28 cellular contexts compared by ENCODE assay signal in genomic region chr3:57981483-57982087, GRCh38. TPM values are rescaled to one million over a fixed set of nuclear protein-coding genes. Genes with fewer than 3 reads are reported as not detected.
DNase-seq lines count a peak whose midpoint lies in the region; ATAC-seq, FAIRE-seq and TF ChIP-seq lines count a peak whose summit lies in the region.
"Had no signal": no experiment of that assay in that cellular context is flagged by ENCODE, and none has a peak within 500 bp of the region (broad histone marks: within the 10 kb centered on the region; RNA-seq: fewer than 3 reads in every experiment).

No MANE protein-coding gene starts in this region.

- H3K9me3 Mint-ChIP-seq in astrocyte (ENCODE audit: unreplicated experiment): no peaks in the 10 kb centered on the region
- no peaks in the 10 kb centered on the region for H3K9me3 Mint-ChIP-seq in activated CD8-positive, alpha-beta T cell treated with anti-CD3 and anti-CD28 coated beads for 36 hours
- H3K9me3 Mint-ChIP-seq: activated naive CD8-positive, alpha-beta T cell treated with anti-CD3 and anti-CD28 coated beads, Interleukin-2, amount 10 ng/mL, durations not matched to agents 7 days and 5 days; natural killer cell treated with Interleukin-12 subunit alpha and Interleukin-12 subunit beta and Interleukin-15 and Interleukin-18, amount 100 ng/mL, for 72 hours had no signal

- CTCF ChIA-PET in OCI-LY7 (lab: Charles Lee; ENCODE audit: unreplicated experiment): no interaction called here
- CTCF ChIA-PET in activated CD8-positive, alpha-beta T cell treated with anti-CD3 and anti-CD28 coated beads for 36 hours (lab: Charles Lee): interaction anchor here (0.8 to 1.3 kb wide), 2 partner anchors 9 to 19 kb away, joined by 3 to 4 read pairs; no protein-coding TSS in a partner anchor

- no peak overlapping the region for H3K4me3 ChIP-seq in OCI-LY7 (ENCODE audit: low read depth, low read length, poor library complexity, severe bottlenecking)
- no peak overlapping the region for H3K4me3 ChIP-seq in astrocyte (ENCODE audit: insufficient read depth, low read depth, low read length)
- H3K4me3 ChIP-seq: ovary, right atrium auricular region had no signal

- H2AFZ ChIP-seq in OCI-LY7 (ENCODE audit: low read length) (peak overlapping the region; percentile 29; the same call in 1 of the 2 replicates), astrocyte (ENCODE audit: low read depth, low read length) (no peak overlapping the region)

- POLR2A ChIA-PET in OCI-LY7 (lab: Charles Lee): interaction anchor here (0.7 kb wide), 1 partner anchor 20 kb away, joined by 3 read pairs; no protein-coding TSS in a partner anchor
- POLR2A ChIA-PET in activated CD8-positive, alpha-beta T cell treated with anti-CD3 and anti-CD28 coated beads for 36 hours (lab: Charles Lee): no interaction called here

- no peaks in the 10 kb centered on the region for H3K27me3 Mint-ChIP-seq in astrocyte (ENCODE audit: low read depth, unreplicated experiment)
- no peaks in the 10 kb centered on the region for H3K27me3 Mint-ChIP-seq in activated CD8-positive, alpha-beta T cell treated with anti-CD3 and anti-CD28 coated beads for 36 hours
- H3K27me3 Mint-ChIP-seq: activated naive CD8-positive, alpha-beta T cell treated with anti-CD3 and anti-CD28 coated beads, Interleukin-2, amount 10 ng/mL, durations not matched to agents 7 days and 5 days; natural killer cell treated with Interleukin-12 subunit alpha and Interleukin-12 subunit beta and Interleukin-15 and Interleukin-18, amount 100 ng/mL, for 72 hours had no signal

- H3K4me1 Mint-ChIP-seq in astrocyte (ENCODE audit: low read depth, unreplicated experiment): peaks cover 22% of the 10 kb centered on the region
- H3K4me1 Mint-ChIP-seq in activated CD8-positive, alpha-beta T cell treated with anti-CD3 and anti-CD28 coated beads for 36 hours (ENCODE audit: low read depth): peaks cover 18% of the 10 kb centered on the region

- BruUV-seq in OCI-LY7 (replicated peaks; lab: Mats Ljungman, UMichigan): no TSS peak

- TF ChIP-seq CTCF in OCI-LY7 (conservative IDR thresholded peaks at IDR 0.05; ENCODE audit: low read length): no peak
- no peak for TF ChIP-seq CTCF in astrocyte (IDR thresholded peaks at IDR 0.05; ENCODE audit: insufficient read depth, low read depth, low read length)
- no peak for TF ChIP-seq CTCF in activated CD8-positive, alpha-beta T cell treated with anti-CD3 and anti-CD28 coated beads for 36 hours (IDR thresholded peaks at IDR 0.05)

- H3K4me3 Mint-ChIP-seq in astrocyte (ENCODE audit: unreplicated experiment): no peak overlapping the region
- H3K4me3 Mint-ChIP-seq in activated CD8-positive, alpha-beta T cell treated with anti-CD3 and anti-CD28 coated beads for 36 hours: no peak overlapping the region
- H3K4me3 Mint-ChIP-seq: activated naive CD8-positive, alpha-beta T cell treated with anti-CD3 and anti-CD28 coated beads, Interleukin-2, amount 10 ng/mL, durations not matched to agents 7 days and 5 days; natural killer cell treated with Interleukin-12 subunit alpha and Interleukin-12 subunit beta and Interleukin-15 and Interleukin-18, amount 100 ng/mL, for 72 hours had no signal

- H4K20me1 ChIP-seq in OCI-LY7 (ENCODE audit: insufficient read depth, low read length) (no peaks in the 10 kb centered on the region), astrocyte (ENCODE audit: insufficient read depth, low read length) (no peaks in the 10 kb centered on the region)

- no peak for FAIRE-seq in astrocyte (lab: Jason Lieb, UNC)
- FAIRE-seq: endothelial cell of umbilical vein, GM19239 had no signal

- H3K9me3 ChIP-seq in OCI-LY7 (ENCODE audit: low read length) (no peaks in the 10 kb centered on the region), astrocyte (ENCODE audit: insufficient read depth, low read depth, low read length) (no peaks in the 10 kb centered on the region)
- H3K9me3 ChIP-seq: ovary, right atrium auricular region had no signal

- ATAC-seq in activated CD8-positive, alpha-beta T cell treated with anti-CD3 and anti-CD28 coated beads for 36 hours: no peak
- ATAC-seq in Right ventricle myocardium superior (ENCODE audit: poor library complexity): no peak
- ATAC-seq: left ventricle myocardium superior; natural killer cell treated with Interleukin-12 subunit alpha and Interleukin-12 subunit beta and Interleukin-15 and Interleukin-18, amount 100 ng/mL, for 72 hours; Panc1; stimulated activated naive CD8-positive, alpha-beta T cell treated with anti-CD3 and anti-CD28 coated beads, Interleukin-15, Interleukin-2, amounts not matched to agents 100 U/mL and 50 U/mL, for 24 hours had no signal

- DNase-seq in A172 (ENCODE audit: low spot score) (peak; percentile 67), EL (peak; percentile 60), OCI-LY7 (ENCODE audit: low spot score) (no peak), astrocyte (ENCODE audit: low read depth) (no peak), NCI-H1930 (lab: John Stamatoyannopoulos, UW) (no peak), Right ventricle myocardium superior (no peak), NCI-H226 (no peak)
- no peak for DNase-seq in activated CD8-positive, alpha-beta T cell treated with anti-CD3 and anti-CD28 coated beads for 36 hours
- DNase-seq: activated CD4-positive, alpha-beta T cell treated with anti-CD3 and anti-CD28 coated beads, Interleukin-2, amount 50 U/mL, for 1 hour; activated naive CD8-positive, alpha-beta T cell treated with anti-CD3 and anti-CD28 coated beads, Interleukin-2, amount 10 ng/mL, durations not matched to agents 7 days and 5 days; C1 segment of cervical spinal cord; Calu3; DND-41; islet precursor cell; left ventricle myocardium superior; NCI-H2029 treated with DMSO at 0.1 percent for 48 hours; NCI-H345; NCI-H774; ovary; stimulated activated CD4-positive, alpha-beta T cell treated with anti-CD3 and anti-CD28 coated beads, Interleukin-12 subunit alpha, Interleukin-12 subunit beta, amount 100 ng/mL, for 4 hours; stimulated activated CD4-positive, alpha-beta T cell treated with anti-CD3 and anti-CD28 coated beads, Interleukin-4, amount 100 ng/mL, for 4 hours; stimulated activated naive CD8-positive, alpha-beta T cell treated with anti-CD3 and anti-CD28 coated beads, Interleukin-15, Interleukin-2, amounts not matched to agents 100 U/mL and 50 U/mL, for 24 hours; T-helper 2 cell had no signal

- H3K27ac Mint-ChIP-seq in astrocyte (ENCODE audit: unreplicated experiment): peak overlapping the region; percentile 47
- no peak overlapping the region for H3K27ac Mint-ChIP-seq in activated CD8-positive, alpha-beta T cell treated with anti-CD3 and anti-CD28 coated beads for 36 hours
- H3K27ac Mint-ChIP-seq: activated naive CD8-positive, alpha-beta T cell treated with anti-CD3 and anti-CD28 coated beads, Interleukin-2, amount 10 ng/mL, durations not matched to agents 7 days and 5 days had no signal

- intact Hi-C loops in OCI-LY7 (cut with micrococcal nuclease; ENCODE audit: unreplicated experiment) (no loop called here), Right ventricle myocardium superior (cut with DNase I) (no loop called here)
- intact Hi-C loops in activated CD8-positive, alpha-beta T cell treated with anti-CD3 and anti-CD28 coated beads for 36 hours (cut with micrococcal nuclease): no loop called here

- no peaks in the 10 kb centered on the region for H3K79me2 ChIP-seq in OCI-LY7 (ENCODE audit: insufficient read depth, low read depth, low read length)
- no peaks in the 10 kb centered on the region for H3K79me2 ChIP-seq in astrocyte (ENCODE audit: insufficient read depth, low read length)

- no peak overlapping the region for H3K9ac ChIP-seq in astrocyte (ENCODE audit: low read length)

- no peaks in the 10 kb centered on the region for H3K27me3 ChIP-seq in astrocyte (ENCODE audit: insufficient read depth, low read length)
- H3K27me3 ChIP-seq: ovary, right atrium auricular region had no signal

- no peak overlapping the region for H3K4me2 ChIP-seq in OCI-LY7 (ENCODE audit: low read length)
- H3K4me2 ChIP-seq in astrocyte (ENCODE audit: low read length): no peak overlapping the region

- H3K4me1 ChIP-seq in OCI-LY7 (ENCODE audit: insufficient read depth, low read length, poor library complexity, severe bottlenecking) (peaks cover 51% of the 10 kb centered on the region), astrocyte (ENCODE audit: insufficient read depth, low read length) (peaks cover 28% of the 10 kb centered on the region)

- no peaks in the 10 kb centered on the region for H3K9me2 ChIP-seq in OCI-LY7 (ENCODE audit: insufficient read depth, low read length)

- no peaks in the 10 kb centered on the region for H3K36me3 Mint-ChIP-seq in astrocyte (ENCODE audit: low read depth, unreplicated experiment)
- no peaks in the 10 kb centered on the region for H3K36me3 Mint-ChIP-seq in activated CD8-positive, alpha-beta T cell treated with anti-CD3 and anti-CD28 coated beads for 36 hours (ENCODE audit: low read depth)
- H3K36me3 Mint-ChIP-seq: activated naive CD8-positive, alpha-beta T cell treated with anti-CD3 and anti-CD28 coated beads, Interleukin-2, amount 10 ng/mL, durations not matched to agents 7 days and 5 days; natural killer cell treated with Interleukin-12 subunit alpha and Interleukin-12 subunit beta and Interleukin-15 and Interleukin-18, amount 100 ng/mL, for 72 hours had no signal

- H3K27ac ChIP-seq in OCI-LY7 (ENCODE audit: low read depth, low read length, poor library complexity, severe bottlenecking) (no peak overlapping the region), astrocyte (ENCODE audit: low read depth, low read length) (no peak overlapping the region)
- H3K27ac ChIP-seq: ovary, right atrium auricular region had no signal

- H3K36me3 ChIP-seq in OCI-LY7 (ENCODE audit: insufficient read depth, low read length): no peaks in the 10 kb centered on the region
- no peaks in the 10 kb centered on the region for H3K36me3 ChIP-seq in astrocyte (ENCODE audit: insufficient read depth, low read length)
- H3K36me3 ChIP-seq: ovary, right atrium auricular region had no signal

RNA-seq across cellular contexts. Expression of gene FLNB, which starts 26.6 kb away (rescaled TPM):
- total RNA-seq in A172 (2014; rRNA removed; shearing (Covaris generic)): 225 and 260 TPM in 2 replicates
- total RNA-seq in OCI-LY7 (2014; rRNA removed; shearing (Covaris generic)): 29.5 and 29.9 TPM in 2 replicates
- total RNA-seq in OCI-LY7 (2022): 39.1 and 39.7 TPM in 2 replicates
- total RNA-seq in astrocyte: 434 and 521 TPM in 2 replicates
- 10 to 100 TPM; 26.3 to 28.4 TPM for total RNA-seq in activated CD8-positive, alpha-beta T cell treated with anti-CD3 and anti-CD28 coated beads for 36 hours
- 30.0 TPM for total RNA-seq in Right ventricle myocardium superior

Comparison
In these comparisons a context has a peak if more than half of its experiments do, and no peak if none do; other contexts are left out.
1. DNase-seq: peak in A172 (single experiment) and EL (single experiment); none in OCI-LY7 (single experiment), astrocyte (single experiment), activated CD8-positive, alpha-beta T cell treated with anti-CD3 and anti-CD28 coated beads for 36 hours (single experiment), NCI-H1930 (0 of 2), Right ventricle myocardium superior (single experiment) and NCI-H226 (single experiment).